In genomic region chr16:67163903-67164558, GRCh38 we compare ENCODE assay signal across 8 cellular contexts. TPM values are rescaled to one million over a fixed set of nuclear protein-coding genes. Genes with fewer than 3 reads are reported as not detected.
DNase-seq lines count a peak whose midpoint lies in the region; ATAC-seq and TF ChIP-seq lines count a peak whose summit lies in the region.

No MANE protein-coding gene starts in this region.

- H2BK12ac ChIP-seq in trophoblast cell (ENCODE audit: low read length) = no peak overlapping the region

- H3K4ac ChIP-seq in trophoblast cell (ENCODE audit: low read depth, low read length) = no peak overlapping the region

- WGBS in trophoblast cell (ENCODE audit: extremely low coverage, insufficient coverage, insufficient read length) = no CpG with 5 or more reads among the region's 39 CpGs

- H3K27ac Mint-ChIP-seq in Calu3 (ENCODE audit: unreplicated experiment) = no peak overlapping the region

- H3K27me3 ChIP-seq in OCI-LY1 (ENCODE audit: insufficient read depth, low read length) = no peaks in the 10 kb centered on the region; the same call in 1 of the 2 replicates
- H3K27me3 ChIP-seq in fibroblast of lung (ENCODE audit: control insufficient read depth, insufficient read depth, low read length) = peaks cover 2% of the 10 kb centered on the region
- peaks cover 74% of the 10 kb centered on the region for H3K27me3 ChIP-seq in trophoblast cell (ENCODE audit: insufficient read depth, low read length)

- ATAC-seq in HG02852 (IDR thresholded peaks at IDR 0.05; ENCODE audit: unreplicated experiment) = no peak

- peaks cover 9% of the 10 kb centered on the region for H3K79me1 ChIP-seq in trophoblast cell (ENCODE audit: low read length)

- no peaks in the 10 kb centered on the region for H3K27me3 Mint-ChIP-seq in Calu3 (ENCODE audit: unreplicated experiment)

- no peaks in the 10 kb centered on the region for H3K9me3 ChIP-seq in OCI-LY1 (ENCODE audit: low read length)
- no peaks in the 10 kb centered on the region for H3K9me3 ChIP-seq in fibroblast of lung (ENCODE audit: control insufficient read depth, insufficient read depth, low read depth, low read length)
- H3K9me3 ChIP-seq in trophoblast cell (ENCODE audit: insufficient read depth, low read depth, low read length) = peaks cover 8% of the 10 kb centered on the region

- H3K9ac ChIP-seq in OCI-LY1 (ENCODE audit: low read length) (no peak overlapping the region), fibroblast of lung (ENCODE audit: insufficient read depth, low read length) (no peak overlapping the region), trophoblast cell (ENCODE audit: low read length) (no peak overlapping the region)

- peak overlapping the region; percentile 56; the same call in 1 of the 2 replicates for H3K4me2 ChIP-seq in OCI-LY1 (ENCODE audit: low read length)
- peak overlapping the region; percentile 93 for H3K4me2 ChIP-seq in fibroblast of lung (ENCODE audit: extremely low read depth, insufficient read depth, low read length)
- peak overlapping the region; percentile 63 for H3K4me2 ChIP-seq in trophoblast cell (ENCODE audit: low read length)

- no peak overlapping the region for H4K91ac ChIP-seq in trophoblast cell (ENCODE audit: low read depth, low read length)

- H3K4me1 ChIP-seq in OCI-LY1 (ENCODE audit: insufficient read depth, low read length, severe bottlenecking) (peaks cover 20% of the 10 kb centered on the region), fibroblast of lung (ENCODE audit: control insufficient read depth, extremely low read depth, insufficient read depth, low read length) (peaks cover 8% of the 10 kb centered on the region), trophoblast cell (ENCODE audit: control insufficient read depth in 1 of 2, insufficient read depth in 2 of 2, low read length in 2 of 2) (peaks cover 12 to 23% of the 10 kb centered on the region in 2 experiments)

- H3K14ac ChIP-seq in trophoblast cell (ENCODE audit: low read length) = no peak overlapping the region

- no peak overlapping the region for H2BK5ac ChIP-seq in trophoblast cell (ENCODE audit: low read depth, low read length, poor library complexity)

- no peaks in the 10 kb centered on the region for H4K20me1 ChIP-seq in OCI-LY1 (ENCODE audit: insufficient read depth, low read length)
- H4K20me1 ChIP-seq in fibroblast of lung (ENCODE audit: control insufficient read depth, extremely low read depth, insufficient read depth, low read length) = no peaks in the 10 kb centered on the region

- no peak for DNase-seq in Calu3
- peak in 1 of 2 donors; percentile 57 for DNase-seq in fibroblast of lung (ENCODE audit: low read depth in 2 of 2)
- DNase-seq in trophoblast cell = no peak
- DNase-seq in NK-92 treated with Interleukin-12 subunit alpha and Interleukin-12 subunit beta, amount 100 ng/mL, for 24 hours (lab: John Stamatoyannopoulos, UW) = no peak
- DNase-seq in NCI-H510A treated with DMSO at 0.1 percent for 48 hours (lab: John Stamatoyannopoulos, UW) = no peak
- DNase-seq in HuH-7 (ENCODE audit: low spot score) = no peak

- H2BK120ac ChIP-seq in trophoblast cell (ENCODE audit: insufficient read depth, low read length, poor library complexity) = no peak overlapping the region

- peak overlapping the region; percentile 28 for H3K4me3 Mint-ChIP-seq in Calu3 (ENCODE audit: low read depth, unreplicated experiment)

- no peak overlapping the region for H4K12ac ChIP-seq in trophoblast cell (ENCODE audit: low read depth, low read length)

- BruUV-seq in Calu3 (replicated peaks; lab: Mats Ljungman, UMichigan) = no TSS peak

- no peak overlapping the region for H4K8ac ChIP-seq in trophoblast cell (ENCODE audit: low read depth, low read length)

- intact Hi-C loops in Calu3 (cut with micrococcal nuclease; ENCODE audit: unreplicated experiment) = loop anchor here (5.0 kb wide), 1 partner anchor 57 kb away; the partner anchor contains the start of gene PHAF1

- H3F3A ChIP-seq in OCI-LY1 (ENCODE audit: insufficient read depth, low read length) = no peaks in the 10 kb centered on the region

- no peaks in the 10 kb centered on the region for H3K79me2 ChIP-seq in OCI-LY1 (ENCODE audit: insufficient read depth, low read length)
- no peaks in the 10 kb centered on the region for H3K79me2 ChIP-seq in fibroblast of lung (ENCODE audit: control insufficient read depth, insufficient read depth, low read length)
- peaks cover 6% of the 10 kb centered on the region for H3K79me2 ChIP-seq in trophoblast cell (ENCODE audit: control insufficient read depth, insufficient read depth, low read length, poor library complexity)

- no peak overlapping the region for H2AFZ ChIP-seq in OCI-LY1 (ENCODE audit: low read length)
- H2AFZ ChIP-seq in fibroblast of lung (ENCODE audit: low read length) = no peak overlapping the region
- peak overlapping the region; percentile 19 for H2AFZ ChIP-seq in trophoblast cell (ENCODE audit: insufficient read depth, low read length, poor library complexity)

- H3K23ac ChIP-seq in trophoblast cell (ENCODE audit: low read length) = no peak overlapping the region

- H3K4me1 Mint-ChIP-seq in Calu3 (ENCODE audit: low read depth, unreplicated experiment) = no peaks in the 10 kb centered on the region

- TF ChIP-seq CTCF in Calu3 (IDR thresholded peaks at IDR 0.05; ENCODE audit: unreplicated experiment) (no peak), OCI-LY1 (IDR thresholded peaks at IDR 0.05; ENCODE audit: low read length) (no peak), fibroblast of lung (conservative IDR thresholded peaks at IDR 0.05 in 1 of 2, IDR thresholded peaks at IDR 0.05 in 1 of 2; ENCODE audit: low read depth in 1 of 2, low read length in 2 of 2) (no peak)

- CTCF ChIA-PET in Calu3 (lab: Charles Lee) = no interaction called here

- H3K4me3 ChIP-seq in OCI-LY1 (ENCODE audit: low read depth, low read length, poor library complexity, severe bottlenecking) (peak overlapping the region; percentile 44), fibroblast of lung (replicated peaks in 1 of 4; ENCODE audit: control extremely low read depth in 1 of 4, insufficient read depth in 1 of 4, low read depth in 3 of 4, low read length in 4 of 4) (peak overlapping the region; percentile 19 to 47 (median 22)), trophoblast cell (ENCODE audit: low read depth, low read length) (no peak overlapping the region)

- H3K36me3 Mint-ChIP-seq in Calu3 (ENCODE audit: insufficient read depth, unreplicated experiment) = peaks cover 48% of the 10 kb centered on the region

- H3K27ac ChIP-seq in OCI-LY1 (ENCODE audit: low read depth, low read length, poor library complexity, severe bottlenecking) (no peak overlapping the region), fibroblast of lung (ENCODE audit: insufficient read depth, low read length) (no peak overlapping the region), trophoblast cell (ENCODE audit: low read depth, low read length) (no peak overlapping the region)

- no peak overlapping the region for H2AK5ac ChIP-seq in trophoblast cell (ENCODE audit: low read length)

- H3K36me3 ChIP-seq in OCI-LY1 (ENCODE audit: insufficient read depth, low read length) = no peaks in the 10 kb centered on the region
- peaks cover 3% of the 10 kb centered on the region for H3K36me3 ChIP-seq in fibroblast of lung (ENCODE audit: control insufficient read depth, insufficient read depth, low read length)
- no peaks in the 10 kb centered on the region for H3K36me3 ChIP-seq in trophoblast cell (ENCODE audit: control insufficient read depth in 1 of 2, insufficient read depth in 2 of 2, low read length in 2 of 2)

- H3K9me3 Mint-ChIP-seq in Calu3 (ENCODE audit: low read depth, unreplicated experiment) = no peaks in the 10 kb centered on the region

- no peak overlapping the region for H3K18ac ChIP-seq in trophoblast cell (ENCODE audit: low read length)

- H3K9me2 ChIP-seq in OCI-LY1 (ENCODE audit: low read depth, low read length) = no peaks in the 10 kb centered on the region

RNA-seq across cellular contexts. Expression of gene HSF4, which starts 0.5 kb away (rescaled TPM):
- total RNA-seq in Calu3 (2022) = 57.1 and 60.7 TPM in 2 replicates
- total RNA-seq in fibroblast of lung = 25.8 and 31.3 TPM in 2 replicates
- 1.9 and 6.4 TPM in 2 replicates for polyA plus RNA-seq in fibroblast of lung
- polyA plus RNA-seq in fibroblast of lung (2012) = 1.8 and 8.8 TPM in 2 replicates
- 0.55 TPM in 1 of 2 replicates, not detected in the other for polyA minus RNA-seq in fibroblast of lung (ENCODE audit: low replicate concordance)
- polyA plus RNA-seq in trophoblast cell (2013) = 4.6 and 5.1 TPM in 2 replicates

RNA-seq across cellular contexts. Expression of gene FBXL8, which starts 4.3 kb away (rescaled TPM):
- total RNA-seq in Calu3 (2022) (32.0 and 36.6 TPM in 2 replicates), fibroblast of lung (9.8 and 10.4 TPM in 2 replicates)
- polyA plus RNA-seq in fibroblast of lung = 2.4 and 4.0 TPM in 2 replicates
- 5.8 and 7.9 TPM in 2 replicates for polyA plus RNA-seq in fibroblast of lung (2012)
- polyA minus RNA-seq in fibroblast of lung (ENCODE audit: low replicate concordance) = 0.70 and 2.3 TPM in 2 replicates
- polyA plus RNA-seq in trophoblast cell (2013) = 3.0 and 3.5 TPM in 2 replicates

RNA-seq across cellular contexts. Expression of gene TRADD, which starts 4.3 kb away (rescaled TPM):
- total RNA-seq in Calu3 (2022) = 34.9 and 42.7 TPM in 2 replicates
- total RNA-seq in fibroblast of lung = 18.0 and 20.8 TPM in 2 replicates
- polyA plus RNA-seq in fibroblast of lung = 5.8 and 7.6 TPM in 2 replicates
- 15.7 and 18.8 TPM in 2 replicates for polyA plus RNA-seq in fibroblast of lung (2012)
- 7.0 and 10.2 TPM in 2 replicates for polyA minus RNA-seq in fibroblast of lung (ENCODE audit: low replicate concordance)
- polyA plus RNA-seq in trophoblast cell (2013) = 4.8 and 5.4 TPM in 2 replicates

RNA-seq across cellular contexts. Expression of gene NOL3, which starts 6.3 kb away (rescaled TPM):
- total RNA-seq in Calu3 (2022) (33.5 and 35.7 TPM in 2 replicates), fibroblast of lung (12.8 and 23.3 TPM in 2 replicates)
- polyA plus RNA-seq in fibroblast of lung = 6.2 and 8.0 TPM in 2 replicates
- 12.9 and 15.1 TPM in 2 replicates for polyA plus RNA-seq in fibroblast of lung (2012)
- polyA minus RNA-seq in fibroblast of lung (ENCODE audit: low replicate concordance) = 0.82 and 14.4 TPM in 2 replicates
- 4.9 and 5.2 TPM in 2 replicates for polyA plus RNA-seq in trophoblast cell (2013)

RNA-seq across cellular contexts. Expression of gene B3GNT9, which starts 13.2 kb away (rescaled TPM):
- total RNA-seq in Calu3 (2022) (6.8 and 8.0 TPM in 2 replicates), fibroblast of lung (29.3 and 34.7 TPM in 2 replicates)
- 23.2 and 29.6 TPM in 2 replicates for polyA plus RNA-seq in fibroblast of lung
- polyA plus RNA-seq in fibroblast of lung (2012) = 22.4 and 27.8 TPM in 2 replicates
- polyA minus RNA-seq in fibroblast of lung (ENCODE audit: low replicate concordance) = 25.6 and 34.6 TPM in 2 replicates
- polyA plus RNA-seq in trophoblast cell (2013) = 5.6 TPM in 2 replicates
